20 cellular contexts compared by ENCODE assay signal in genomic region chr19:36221474-36221873, GRCh38. TPM values are rescaled to one million over a fixed set of nuclear protein-coding genes. Genes with fewer than 3 reads are reported as not detected.
DNase-seq lines count a peak whose midpoint lies in the region; ATAC-seq and TF ChIP-seq lines count a peak whose summit lies in the region.
"Had no signal": no experiment of that assay in that cellular context is flagged by ENCODE, and none has a peak within 500 bp of the region (broad histone marks: within the 10 kb centered on the region; RNA-seq: fewer than 3 reads in every experiment).

No MANE protein-coding gene starts in this region.

- CTCF ChIA-PET in WTC11 (lab: Charles Lee), result interaction anchor here (1.2 kb wide), 1 partner anchor 22 kb away, joined by 4 read pairs; no protein-coding TSS in a partner anchor
- CTCF ChIA-PET in activated CD4-positive, alpha-beta memory T cell treated with anti-CD3 and anti-CD28 coated beads for 36 hours (lab: Charles Lee), result no interaction called here

- POLR2A ChIA-PET in WTC11 (lab: Charles Lee), result interaction anchor here (0.7 kb wide), 1 partner anchor 247 kb away, joined by 9 read pairs; no protein-coding TSS in a partner anchor
- POLR2A ChIA-PET in activated CD4-positive, alpha-beta memory T cell treated with anti-CD3 and anti-CD28 coated beads for 36 hours (lab: Charles Lee), result no interaction called here

- ATAC-seq in WTC11 (no peak), HG02678 (IDR thresholded peaks at IDR 0.05; ENCODE audit: unreplicated experiment) (no peak)
- ATAC-seq: GM12878 had no signal

- H3K27ac Mint-ChIP-seq in activated naive CD8-positive, alpha-beta T cell, result no peak overlapping the region
- H3K27ac Mint-ChIP-seq in activated naive CD8-positive, alpha-beta T cell treated with anti-CD3 and anti-CD28 coated beads for 36 hours, result no peak overlapping the region
- H3K27ac Mint-ChIP-seq in WTC11, result peak overlapping the region; percentile 54
- no peak overlapping the region for H3K27ac Mint-ChIP-seq in glutamatergic neuron (ENCODE audit: unreplicated experiment)
- H3K27ac Mint-ChIP-seq in type B pancreatic cell, result no peak overlapping the region
- no peak overlapping the region for H3K27ac Mint-ChIP-seq in activated CD4-positive, alpha-beta memory T cell treated with anti-CD3 and anti-CD28 coated beads for 36 hours

- peaks cover 53% of the 10 kb centered on the region for H3K4me1 Mint-ChIP-seq in activated naive CD8-positive, alpha-beta T cell (ENCODE audit: low read depth)
- peaks cover 47% of the 10 kb centered on the region for H3K4me1 Mint-ChIP-seq in activated naive CD8-positive, alpha-beta T cell treated with anti-CD3 and anti-CD28 coated beads for 36 hours
- peaks cover 36% of the 10 kb centered on the region for H3K4me1 Mint-ChIP-seq in WTC11
- H3K4me1 Mint-ChIP-seq in glutamatergic neuron (ENCODE audit: low read depth, unreplicated experiment), result peaks cover 11% of the 10 kb centered on the region
- H3K4me1 Mint-ChIP-seq in type B pancreatic cell (ENCODE audit: unreplicated experiment), result peaks cover 13% of the 10 kb centered on the region
- peaks cover 42% of the 10 kb centered on the region for H3K4me1 Mint-ChIP-seq in activated CD4-positive, alpha-beta memory T cell treated with anti-CD3 and anti-CD28 coated beads for 36 hours (ENCODE audit: low read depth)

- peaks cover 36% of the 10 kb centered on the region for H3K36me3 Mint-ChIP-seq in activated naive CD8-positive, alpha-beta T cell
- H3K36me3 Mint-ChIP-seq in activated naive CD8-positive, alpha-beta T cell treated with anti-CD3 and anti-CD28 coated beads for 36 hours, result peaks cover 73% of the 10 kb centered on the region
- peaks cover 54% of the 10 kb centered on the region for H3K36me3 Mint-ChIP-seq in WTC11
- no peaks in the 10 kb centered on the region for H3K36me3 Mint-ChIP-seq in glutamatergic neuron (ENCODE audit: unreplicated experiment)
- peaks cover 41% of the 10 kb centered on the region for H3K36me3 Mint-ChIP-seq in type B pancreatic cell
- H3K36me3 Mint-ChIP-seq in activated CD4-positive, alpha-beta memory T cell treated with anti-CD3 and anti-CD28 coated beads for 36 hours, result peaks cover 64% of the 10 kb centered on the region

- DNase-seq in activated naive CD8-positive, alpha-beta T cell treated with anti-CD3 and anti-CD28 coated beads for 36 hours, result no peak
- DNase-seq in WTC11 (ENCODE audit: low spot score), result no peak
- DNase-seq in glutamatergic neuron, result no peak
- DNase-seq in type B pancreatic cell (ENCODE audit: extremely low spot score, unreplicated experiment), result no peak
- no peak for DNase-seq in NCI-H2029 treated with DMSO at 0.1 percent for 48 hours (lab: John Stamatoyannopoulos, UW)
- DNase-seq in activated CD4-positive, alpha-beta memory T cell treated with anti-CD3 and anti-CD28 coated beads for 36 hours, result no peak
- DNase-seq: 8988T, GDM1, GM23248, KG1, NCI-H1048, NCI-H146, NCI-H2107, NCI-H2227 treated with DMSO at 0.1 percent for 48 hours, NCI-H524, PC-9, SJCRH30 had no signal

- no peaks in the 10 kb centered on the region for H3K27me3 Mint-ChIP-seq in activated naive CD8-positive, alpha-beta T cell
- H3K27me3 Mint-ChIP-seq in activated naive CD8-positive, alpha-beta T cell treated with anti-CD3 and anti-CD28 coated beads for 36 hours, result no peaks in the 10 kb centered on the region
- H3K27me3 Mint-ChIP-seq in WTC11 (ENCODE audit: low read depth), result no peaks in the 10 kb centered on the region
- H3K27me3 Mint-ChIP-seq in glutamatergic neuron (ENCODE audit: unreplicated experiment), result no peaks in the 10 kb centered on the region
- H3K27me3 Mint-ChIP-seq in type B pancreatic cell, result no peaks in the 10 kb centered on the region
- no peaks in the 10 kb centered on the region for H3K27me3 Mint-ChIP-seq in activated CD4-positive, alpha-beta memory T cell treated with anti-CD3 and anti-CD28 coated beads for 36 hours

- peak overlapping the region; percentile 34 for H3K4me3 Mint-ChIP-seq in activated naive CD8-positive, alpha-beta T cell
- no peak overlapping the region for H3K4me3 Mint-ChIP-seq in activated naive CD8-positive, alpha-beta T cell treated with anti-CD3 and anti-CD28 coated beads for 36 hours
- H3K4me3 Mint-ChIP-seq in WTC11, result no peak overlapping the region
- peak overlapping the region; percentile 17 for H3K4me3 Mint-ChIP-seq in glutamatergic neuron (ENCODE audit: unreplicated experiment)
- H3K4me3 Mint-ChIP-seq in type B pancreatic cell, result peak overlapping the region; percentile 8
- H3K4me3 Mint-ChIP-seq in activated CD4-positive, alpha-beta memory T cell treated with anti-CD3 and anti-CD28 coated beads for 36 hours, result no peak overlapping the region

- intact Hi-C loops in activated CD4-positive, alpha-beta memory T cell treated with anti-CD3 and anti-CD28 coated beads for 36 hours (cut with micrococcal nuclease), result no loop called here

- TF ChIP-seq CTCF in WTC11 (IDR thresholded peaks at IDR 0.05), result no peak
- TF ChIP-seq CTCF in glutamatergic neuron (IDR thresholded peaks at IDR 0.05; ENCODE audit: partially characterized antibody, unreplicated experiment), result no peak
- no peak for TF ChIP-seq CTCF in type B pancreatic cell (conservative IDR thresholded peaks at IDR 0.05)

- peaks cover 5% of the 10 kb centered on the region for H3K9me3 Mint-ChIP-seq in activated naive CD8-positive, alpha-beta T cell (ENCODE audit: low read depth)
- peaks cover 16% of the 10 kb centered on the region for H3K9me3 Mint-ChIP-seq in activated naive CD8-positive, alpha-beta T cell treated with anti-CD3 and anti-CD28 coated beads for 36 hours
- H3K9me3 Mint-ChIP-seq in WTC11 (no peaks in the 10 kb centered on the region), glutamatergic neuron (ENCODE audit: unreplicated experiment) (no peaks in the 10 kb centered on the region), type B pancreatic cell (no peaks in the 10 kb centered on the region)
- H3K9me3 Mint-ChIP-seq in activated CD4-positive, alpha-beta memory T cell treated with anti-CD3 and anti-CD28 coated beads for 36 hours, result peaks cover 11% of the 10 kb centered on the region

TF ChIP-seq in WTC11, 78 proteins besides CTCF, POLR2A, EP300 and RAD21:
- TF ChIP-seq GTF2I (CRISPR knock-in tag; conservative IDR thresholded peaks at IDR 0.05) (no peak), IRF2 (CRISPR knock-in tag; IDR thresholded peaks at IDR 0.05; ENCODE audit: borderline replicate concordance, low read depth) (no peak), ZNF425 (CRISPR knock-in tag; conservative IDR thresholded peaks at IDR 0.05) (no peak), IRF1 (CRISPR knock-in tag; IDR thresholded peaks at IDR 0.05) (no peak)

RNA-seq across cellular contexts. Expression of gene ZNF146, which starts 6.6 kb away (rescaled TPM):
- 100 to 1,000 TPM; 116 to 120 TPM for total RNA-seq in activated naive CD8-positive, alpha-beta T cell treated with anti-CD3 and anti-CD28 coated beads for 36 hours
- total RNA-seq in WTC11 (2021) (122 to 128 TPM (median 124 TPM) in 3 replicates), glutamatergic neuron (ENCODE audit: unreplicated experiment) (59.6 TPM), type B pancreatic cell (ENCODE audit: low replicate concordance) (92.6 and 110 TPM in 2 replicates)
- 10 to 100 TPM; 82.5 to 86.5 TPM for total RNA-seq in activated CD4-positive, alpha-beta memory T cell treated with anti-CD3 and anti-CD28 coated beads for 36 hours

RNA-seq across cellular contexts. Expression of gene ZNF565, which starts 7.0 kb away (rescaled TPM):
- 1 to 10 TPM; 1.7 to 2.1 TPM for total RNA-seq in activated naive CD8-positive, alpha-beta T cell treated with anti-CD3 and anti-CD28 coated beads for 36 hours
- total RNA-seq in WTC11 (2021) (2.5 to 3.0 TPM (median 2.8 TPM) in 3 replicates), glutamatergic neuron (ENCODE audit: unreplicated experiment) (5.6 TPM), type B pancreatic cell (ENCODE audit: low replicate concordance) (5.6 and 6.8 TPM in 2 replicates)
- 1 to 10 TPM; 2.2 to 2.3 TPM for total RNA-seq in activated CD4-positive, alpha-beta memory T cell treated with anti-CD3 and anti-CD28 coated beads for 36 hours

Comparison
In these comparisons a context has a peak if more than half of its experiments do, and no peak if none do; other contexts are left out.
1. H3K4me3 Mint-ChIP-seq: peak in activated naive CD8-positive, alpha-beta T cell (single experiment), glutamatergic neuron (single experiment) and type B pancreatic cell (single experiment); none in activated naive CD8-positive, alpha-beta T cell treated with anti-CD3 and anti-CD28 coated beads for 36 hours (single experiment), WTC11 (single experiment) and activated CD4-positive, alpha-beta memory T cell treated with anti-CD3 and anti-CD28 coated beads for 36 hours (single experiment).